ENCODE assay signal across 11 cellular contexts in the genomic region with DNA sequence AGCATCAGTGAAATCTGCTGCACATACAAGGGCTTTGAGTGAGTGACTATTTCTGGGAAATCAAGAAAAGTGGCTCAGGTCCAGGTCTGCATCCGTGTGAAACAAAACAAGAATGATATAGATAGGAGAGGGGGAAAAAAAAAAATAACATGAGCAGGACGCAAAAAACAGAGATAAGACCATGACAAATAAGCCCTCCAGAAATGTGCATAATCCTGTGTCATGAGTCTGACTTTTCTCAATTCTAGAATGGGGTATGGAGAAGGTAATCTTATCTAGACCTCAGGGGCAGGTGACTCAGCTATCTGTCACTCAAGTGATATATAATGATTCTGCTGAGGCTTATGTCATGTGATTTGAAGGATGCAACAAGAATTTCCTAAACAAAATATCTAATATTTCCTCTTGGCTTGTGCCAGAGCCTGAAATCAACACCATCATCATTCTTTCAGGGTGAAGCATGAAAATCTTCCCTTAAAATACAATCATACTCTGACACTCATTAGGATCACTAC.
A peak's percentile ranks its signal among the peaks of the same experiment; 100 is the strongest.
DNase-seq lines count a peak whose midpoint lies in the region; ATAC-seq and TF ChIP-seq lines count a peak whose summit lies in the region.
"Had no signal": no experiment of that assay in that cellular context is flagged by ENCODE, and none has a peak within 500 bp of the region (broad histone marks: within the 10 kb centered on the region; RNA-seq: fewer than 3 reads in every experiment).

No MANE protein-coding gene starts in this region.

- H3K18ac ChIP-seq in neuronal stem cell (ENCODE audit: low read length) = no peak overlapping the region

- H3K9me3 ChIP-seq in right cardiac atrium (ENCODE audit: control insufficient read depth, low read length) = no peaks in the 10 kb centered on the region
- H3K9me3 ChIP-seq in heart left ventricle = no peaks in the 10 kb centered on the region
- no peaks in the 10 kb centered on the region for H3K9me3 ChIP-seq in fibroblast of lung (ENCODE audit: control insufficient read depth, insufficient read depth, low read depth, low read length)
- no peaks in the 10 kb centered on the region for H3K9me3 ChIP-seq in thyroid gland
- H3K9me3 ChIP-seq in neuronal stem cell (replicated peaks in 1 of 2; ENCODE audit: control insufficient read depth in 2 of 2, insufficient read depth in 1 of 2, low read depth in 1 of 2, low read length in 2 of 2) = peaks cover 2 to 9% of the 10 kb centered on the region in 2 donors
- H3K9me3 ChIP-seq: BLaER1 had no signal

- no peak overlapping the region for H2BK120ac ChIP-seq in neuronal stem cell (ENCODE audit: low read depth, low read length)

- H3K23ac ChIP-seq in neuronal stem cell (ENCODE audit: low read depth, low read length, poor library complexity) = no peak overlapping the region

- intact Hi-C loops in right cardiac atrium (cut with DNase I) = no loop called here
- intact Hi-C loops in heart left ventricle (cut with DNase I) = no loop called here
- intact Hi-C loops in thyroid gland (cut with DNase I) = no loop called here

- no peak overlapping the region for H3K14ac ChIP-seq in neuronal stem cell (ENCODE audit: low read length)

- H2AFZ ChIP-seq in fibroblast of lung (ENCODE audit: low read length) = no peak overlapping the region
- no peak overlapping the region for H2AFZ ChIP-seq in neuronal stem cell (ENCODE audit: low read length)

- no peak overlapping the region for H4K91ac ChIP-seq in neuronal stem cell (ENCODE audit: low read depth, low read length, poor library complexity)

- no peak overlapping the region for H3K27ac ChIP-seq in right cardiac atrium (ENCODE audit: low read length)
- H3K27ac ChIP-seq in heart left ventricle = peak overlapping the region in 2 of 12 donors; percentile 50 to 61
- peak overlapping the region; percentile 41 for H3K27ac ChIP-seq in fibroblast of lung (ENCODE audit: insufficient read depth, low read length)
- H3K27ac ChIP-seq in thyroid gland = peak overlapping the region; percentile 31 to 88 (median 82)
- H3K27ac ChIP-seq in neuronal stem cell (replicated peaks; ENCODE audit: low read length) = no peak overlapping the region
- H3K27ac ChIP-seq: BLaER1 had no signal

- no peak overlapping the region for H4K8ac ChIP-seq in neuronal stem cell (ENCODE audit: low read depth, low read length)

- no peak overlapping the region for H3K4me3 ChIP-seq in right cardiac atrium (ENCODE audit: low read length)
- no peak overlapping the region for H3K4me3 ChIP-seq in heart left ventricle
- H3K4me3 ChIP-seq in fibroblast of lung (replicated peaks in 1 of 4; ENCODE audit: control extremely low read depth in 1 of 4, insufficient read depth in 1 of 4, low read depth in 3 of 4, low read length in 4 of 4) = no peak overlapping the region
- H3K4me3 ChIP-seq in thyroid gland (replicated peaks in 1 of 3) = no peak overlapping the region
- no peak overlapping the region for H3K4me3 ChIP-seq in neuronal stem cell (ENCODE audit: low read length in 2 of 2)
- H3K4me3 ChIP-seq: BLaER1 had no signal

- no peaks in the 10 kb centered on the region for H4K20me1 ChIP-seq in fibroblast of lung (ENCODE audit: control insufficient read depth, extremely low read depth, insufficient read depth, low read length)
- H4K20me1 ChIP-seq: BLaER1 had no signal

- H3K4me1 ChIP-seq in right cardiac atrium (ENCODE audit: control insufficient read depth, insufficient read depth, low read length) (no peaks in the 10 kb centered on the region), heart left ventricle (peaks cover 0 to 46% (median 14%) of the 10 kb centered on the region in 12 donors), fibroblast of lung (ENCODE audit: control insufficient read depth, extremely low read depth, insufficient read depth, low read length) (peaks cover 20% of the 10 kb centered on the region), thyroid gland (peaks cover 47 to 66% of the 10 kb centered on the region in 2 donors), neuronal stem cell (ENCODE audit: control insufficient read depth in 2 of 2, insufficient read depth in 1 of 2, low read depth in 1 of 2, low read length in 2 of 2) (peaks cover 3 to 4% of the 10 kb centered on the region in 2 donors)

- H3K79me1 ChIP-seq in neuronal stem cell (ENCODE audit: low read depth, low read length) = no peaks in the 10 kb centered on the region

- H3K27me3 ChIP-seq in right cardiac atrium (ENCODE audit: control insufficient read depth, insufficient read depth) (no peaks in the 10 kb centered on the region), heart left ventricle (no peaks in the 10 kb centered on the region), fibroblast of lung (ENCODE audit: control insufficient read depth, insufficient read depth, low read length) (no peaks in the 10 kb centered on the region), thyroid gland (no peaks in the 10 kb centered on the region), neuronal stem cell (ENCODE audit: control insufficient read depth in 3 of 3, insufficient read depth in 3 of 3, low read depth in 1 of 3, low read length in 3 of 3) (no peaks in the 10 kb centered on the region)
- H3K27me3 ChIP-seq: BLaER1 had no signal

- no peaks in the 10 kb centered on the region for H3K79me2 ChIP-seq in fibroblast of lung (ENCODE audit: control insufficient read depth, insufficient read depth, low read length)

- H3K4me2 ChIP-seq in fibroblast of lung (ENCODE audit: extremely low read depth, insufficient read depth, low read length) (peak overlapping the region; percentile 23), neuronal stem cell (ENCODE audit: insufficient read depth, low read length, poor library complexity, severe bottlenecking) (no peak overlapping the region)
- H3K4me2 ChIP-seq: BLaER1 had no signal

- H3K36me3 ChIP-seq in heart left ventricle (no peaks in the 10 kb centered on the region), fibroblast of lung (ENCODE audit: control insufficient read depth, insufficient read depth, low read length) (no peaks in the 10 kb centered on the region), thyroid gland (no peaks in the 10 kb centered on the region), neuronal stem cell (replicated peaks in 1 of 2; ENCODE audit: control insufficient read depth in 2 of 2, insufficient read depth in 2 of 2, low read length in 2 of 2) (no peaks in the 10 kb centered on the region)
- H3K36me3 ChIP-seq: BLaER1 had no signal

- ATAC-seq in right cardiac atrium = peak; percentile 37 to 40
- no peak for ATAC-seq in heart left ventricle
- no peak for ATAC-seq in GM21786 (IDR thresholded peaks at IDR 0.05; ENCODE audit: unreplicated experiment)

- DNase-seq in right cardiac atrium (no peak), heart left ventricle (no peak), T1000 (lab: John Stamatoyannopoulos, UW) (peak; percentile 53), fibroblast of lung (ENCODE audit: low read depth in 2 of 2) (peak; percentile 57 to 79), thyroid gland (peak; percentile 41 to 51), neuronal stem cell (ENCODE audit: low spot score) (no peak), 8988T (no peak)
- DNase-seq: cortex of kidney, NCI-H2171 had no signal

- WGBS in right cardiac atrium = 23% methylated on average over 2 of the region's 2 CpGs
- WGBS in heart left ventricle, 4 donors = 19 to 36% (median 21%) methylated on average over 2 of the region's 2 CpGs
- 9 to 22% methylated on average over 2 of the region's 2 CpGs for WGBS in thyroid gland, 2 donors
- WGBS in neuronal stem cell (ENCODE audit: extremely low coverage in 2 of 2, insufficient read length in 2 of 2, insufficient replicate concordance in 1 of 2), 2 donors = no CpG with 5 or more reads among the region's 2 CpGs

- H2BK15ac ChIP-seq in neuronal stem cell (ENCODE audit: low read length) = no peak overlapping the region

- TF ChIP-seq CTCF in heart left ventricle (IDR thresholded peaks at IDR 0.05) = no peak
- TF ChIP-seq CTCF in fibroblast of lung (conservative IDR thresholded peaks at IDR 0.05 in 1 of 2, IDR thresholded peaks at IDR 0.05 in 1 of 2; ENCODE audit: low read depth in 1 of 2, low read length in 2 of 2) = no peak
- no peak for TF ChIP-seq CTCF in thyroid gland (IDR thresholded peaks at IDR 0.05)

- no peak overlapping the region for H2AK5ac ChIP-seq in neuronal stem cell (ENCODE audit: low read depth, low read length)

- H2BK5ac ChIP-seq in neuronal stem cell (ENCODE audit: low read length) = no peak overlapping the region

- H3K9ac ChIP-seq in fibroblast of lung (ENCODE audit: insufficient read depth, low read length) (no peak overlapping the region), neuronal stem cell (ENCODE audit: low read depth, low read length, poor library complexity) (no peak overlapping the region)
- H3K9ac ChIP-seq: BLaER1 had no signal

- H3K4ac ChIP-seq in neuronal stem cell (ENCODE audit: low read length) = no peak overlapping the region

- TF ChIP-seq POLR2A in heart left ventricle (IDR thresholded peaks at IDR 0.05) (no peak), thyroid gland (IDR thresholded peaks at IDR 0.05) (no peak)

- H2BK12ac ChIP-seq in neuronal stem cell (ENCODE audit: low read length) = no peak overlapping the region

Comparison
In these comparisons a context has a peak if more than half of its experiments do, and no peak if none do; other contexts are left out.
1. ATAC-seq: peak in right cardiac atrium (2 of 2); none in heart left ventricle (0 of 4) and GM21786 (single experiment).
2. DNase-seq: peak in T1000 (single experiment), fibroblast of lung (2 of 2) and thyroid gland (2 of 2); none in right cardiac atrium (0 of 3), heart left ventricle (0 of 5), neuronal stem cell (single experiment) and 8988T (single experiment).
3. H3K27ac ChIP-seq: peak in fibroblast of lung (single experiment) and thyroid gland (3 of 3); none in right cardiac atrium (single experiment) and neuronal stem cell (single experiment).